In genomic region chr6:96521625-96522468, GRCh38 we compare ENCODE assay signal across 8 cellular contexts. TPM values are rescaled to one million over a fixed set of nuclear protein-coding genes. Genes with fewer than 3 reads are reported as not detected.
DNase-seq lines count a peak whose midpoint lies in the region; ATAC-seq, FAIRE-seq and TF ChIP-seq lines count a peak whose summit lies in the region.

Gene UFL1 (plus strand): TSS chr6:96521806. CDS start chr6:96521874, 68 bp downstream.

- H3K4me2 ChIP-seq in smooth muscle cell: peak within 1 kb of the TSS; percentile 88

- H3K36me3 ChIP-seq in bronchial epithelial cell (ENCODE audit: control insufficient read depth, insufficient read depth, low read length) (no peaks in the 10 kb centered on the region), smooth muscle cell (ENCODE audit: low read depth) (peaks cover 12% of the 10 kb centered on the region)

- under 1% methylated on average over 55 of the region's 64 CpGs for WGBS in smooth muscle cell (ENCODE audit: low lambda C conversion rate)

- H2AFZ ChIP-seq in smooth muscle cell (ENCODE audit: low read depth): peak within 1 kb of the TSS; percentile 91

- in situ Hi-C loops in ACHN (cut with HindIII; ENCODE audit: low pct_ligation_motif_present, low pct_unique_long_range_greater_than_20kb, low sequenced_read_pairs): no loop called here

- peak within 1 kb of the TSS; percentile 94 for H3K27ac ChIP-seq in smooth muscle cell (ENCODE audit: low read depth)

- H4K20me1 ChIP-seq in smooth muscle cell (ENCODE audit: low read depth): no peaks in the 10 kb centered on the region

- peak; percentile 96 for ATAC-seq in GM18873 (IDR thresholded peaks at IDR 0.05; ENCODE audit: low FRiP score, unreplicated experiment)
- ATAC-seq in HG03139 (IDR thresholded peaks at IDR 0.05; ENCODE audit: unreplicated experiment): peak; percentile 95

- H3K27me3 ChIP-seq in bronchial epithelial cell (ENCODE audit: control insufficient read depth, insufficient read depth, low read length) (no peaks in the 10 kb centered on the region), smooth muscle cell (ENCODE audit: low read depth) (no peaks in the 10 kb centered on the region)

- H3K4me1 ChIP-seq in smooth muscle cell (ENCODE audit: low read depth): peaks cover 24% of the 10 kb centered on the region

- DNase-seq in ACHN: peak; percentile 93
- peak; percentile 92 for DNase-seq in NCI-H2227 (lab: John Stamatoyannopoulos, UW; ENCODE audit: unreplicated experiment)
- DNase-seq in bronchial epithelial cell (ENCODE audit: low read depth): peak; percentile 84
- DNase-seq in iPS-NIHi7 (ENCODE audit: extremely low spot score): peak; percentile 84
- peak; percentile 69 for DNase-seq in smooth muscle cell (lab: John Stamatoyannopoulos, UW; ENCODE audit: unreplicated experiment)

- no peak for TF ChIP-seq CTCF in WI38 (IDR thresholded peaks at IDR 0.05; ENCODE audit: low read depth, low read length)
- no peak for TF ChIP-seq CTCF in bronchial epithelial cell (IDR thresholded peaks at IDR 0.05; ENCODE audit: insufficient read depth, low read length, severe bottlenecking)
- TF ChIP-seq CTCF in smooth muscle cell (IDR thresholded peaks at IDR 0.05; ENCODE audit: borderline replicate concordance, insufficient read depth, poor library complexity, severe bottlenecking): no peak

- H3K79me2 ChIP-seq in smooth muscle cell (ENCODE audit: low read depth): peaks cover 24% of the 10 kb centered on the region

- H3K4me3 ChIP-seq in WI38 (ENCODE audit: low read depth, low read length): peak within 1 kb of the TSS; percentile 87
- H3K4me3 ChIP-seq in bronchial epithelial cell (ENCODE audit: low read depth, low read length): peak within 1 kb of the TSS; percentile 98
- H3K4me3 ChIP-seq in smooth muscle cell: peak within 1 kb of the TSS; percentile 76

- H3K9me3 ChIP-seq in smooth muscle cell (replicated peaks; ENCODE audit: low read depth): no peaks in the 10 kb centered on the region

- H3K9ac ChIP-seq in smooth muscle cell (ENCODE audit: low read depth): peak within 1 kb of the TSS; percentile 95

- FAIRE-seq in bronchial epithelial cell (lab: Jason Lieb, UNC): no peak

- no peaks in the 10 kb centered on the region for H3F3A ChIP-seq in smooth muscle cell (ENCODE audit: low read depth)

RNA-seq across cellular contexts. Expression of gene UFL1, which starts in this region (rescaled TPM):
- total RNA-seq in bronchial epithelial cell (16.6 and 23.4 TPM in 2 replicates), smooth muscle cell (41.2 and 48.1 TPM in 2 replicates)
- 19.2 and 21.1 TPM in 2 replicates for polyA plus RNA-seq in smooth muscle cell

Comparison
In these comparisons a context has a peak if more than half of its experiments do, and no peak if none do; other contexts are left out.
1. Peak in every context shown above with its lines: DNase-seq, ATAC-seq, H3K4me3 ChIP-seq and H3K27ac ChIP-seq.